Comparison of ENCODE assay signal across 12 cellular contexts in the genomic region with DNA sequence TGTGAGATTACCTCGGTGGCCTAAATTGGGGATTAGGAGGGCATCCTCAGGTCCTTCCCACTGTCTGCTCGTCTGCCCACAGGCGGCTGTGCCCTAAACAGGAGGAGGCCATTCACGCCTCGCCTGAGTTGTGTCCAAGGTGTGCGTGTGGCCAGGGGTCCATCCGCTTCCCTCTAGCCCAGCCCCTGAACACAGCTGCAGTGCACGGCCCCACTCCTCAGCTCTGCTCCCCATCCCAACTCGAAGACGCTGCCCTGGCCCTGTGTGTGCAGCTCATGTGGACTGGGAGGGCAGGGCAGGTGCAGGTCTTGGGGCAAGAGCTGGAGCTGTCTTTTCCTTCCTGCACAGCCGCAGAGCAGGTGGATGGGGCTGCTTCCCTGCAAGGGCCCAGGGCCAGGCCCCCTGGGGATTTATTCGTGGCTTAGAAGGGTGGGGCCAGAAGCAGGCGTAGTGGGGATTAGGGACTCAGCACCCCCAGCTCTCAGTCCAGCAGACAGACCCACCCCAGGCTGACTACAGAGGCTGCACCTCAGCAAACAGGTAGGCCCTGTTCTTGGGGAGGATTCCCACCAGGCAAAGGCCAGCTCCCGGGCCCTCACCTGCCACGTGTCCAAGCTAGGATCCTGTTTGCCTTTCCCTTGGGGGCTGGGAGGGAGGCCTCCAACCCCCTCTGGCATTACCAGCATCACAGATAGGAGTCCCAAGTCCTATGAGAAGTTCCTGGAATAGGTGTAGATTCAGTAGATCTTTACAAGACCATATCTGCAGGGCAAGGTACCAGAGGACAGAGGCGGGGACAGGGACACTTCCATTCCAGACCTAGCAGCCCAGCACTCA. TPM values are rescaled to one million over a fixed set of nuclear protein-coding genes. Genes with fewer than 3 reads are reported as not detected.
DNase-seq lines count a peak whose midpoint lies in the region; ATAC-seq and TF ChIP-seq lines count a peak whose summit lies in the region.
"Had no signal": no experiment of that assay in that cellular context is flagged by ENCODE, and none has a peak within 500 bp of the region (broad histone marks: within the 10 kb centered on the region; RNA-seq: fewer than 3 reads in every experiment).

No MANE protein-coding gene starts in this region.

- intact Hi-C loops in CD4-positive, alpha-beta T cell (cut with DNase I, micrococcal nuclease), result loop anchor here in 1 of 2 experiments (10.0 kb wide), 1 partner anchor 1360 kb away; a partner anchor contains a TSS
- intact Hi-C loops in naive thymus-derived CD4-positive, alpha-beta T cell (cut with micrococcal nuclease), result loop anchor here in 1 of 2 donors (5.0 to 10.0 kb wide), 2 partner anchors 1200 to 1737 kb away; a partner anchor contains a TSS
- intact Hi-C loops in prostate gland (cut with DNase I), result loop anchor here (5.0 to 10.0 kb wide), 2 partner anchors 37 to 130 kb away; a partner anchor contains a TSS

- WGBS in prostate gland, result 79% methylated on average over 16 of the region's 16 CpGs

- H3K4me1 ChIP-seq in naive thymus-derived CD4-positive, alpha-beta T cell (ENCODE audit: control insufficient read depth in 2 of 2, insufficient read depth in 2 of 2, low read length in 2 of 2), result peaks cover 32 to 45% of the 10 kb centered on the region in 2 donors
- H3K4me1 ChIP-seq in prostate gland (replicated peaks), result peaks cover 9% of the 10 kb centered on the region

- H3K27me3 ChIP-seq in CD4-positive, alpha-beta T cell (ENCODE audit: control insufficient read depth, insufficient read depth, low read length), result no peaks in the 10 kb centered on the region
- no peaks in the 10 kb centered on the region for H3K27me3 ChIP-seq in naive thymus-derived CD4-positive, alpha-beta T cell (ENCODE audit: control insufficient read depth in 2 of 2, insufficient read depth in 2 of 2, low read length in 2 of 2)
- H3K27me3 ChIP-seq in prostate gland (replicated peaks; ENCODE audit: insufficient read depth), result no peaks in the 10 kb centered on the region

- peaks cover 42% of the 10 kb centered on the region for H3K36me3 Mint-ChIP-seq in CD4-positive, alpha-beta T cell (ENCODE audit: low read depth)
- peaks cover 62% of the 10 kb centered on the region for H3K36me3 Mint-ChIP-seq in activated T-helper 17 cell treated with anti-CD3 and anti-CD28 coated beads, Interleukin-2, amount 50 U/mL, for 72 hours (ENCODE audit: low read depth)
- H3K36me3 Mint-ChIP-seq in naive thymus-derived CD4-positive, alpha-beta T cell, result peaks cover 0 to 11% (median 0%) of the 10 kb centered on the region in 5 donors

- no peak for TF ChIP-seq CTCF in CD4-positive, alpha-beta T cell (IDR thresholded peaks at IDR 0.05)
- TF ChIP-seq CTCF in GM10248 (IDR thresholded peaks at IDR 0.05; ENCODE audit: control extremely low read depth, extremely low read depth, low read depth, missing control alignments) (no peak), prostate gland (IDR thresholded peaks at IDR 0.05) (no peak)

- peaks cover 0 to 58% (median 8%) of the 10 kb centered on the region in 3 experiments for H3K36me3 ChIP-seq in naive thymus-derived CD4-positive, alpha-beta T cell (ENCODE audit: control insufficient read depth in 2 of 3, insufficient read depth in 3 of 3, low read length in 3 of 3)
- H3K36me3 ChIP-seq in prostate gland, result no peaks in the 10 kb centered on the region

- peak overlapping the region; percentile 70 for H3K4me3 Mint-ChIP-seq in CD4-positive, alpha-beta T cell
- peak overlapping the region; percentile 98 for H3K4me3 Mint-ChIP-seq in activated T-helper 17 cell treated with anti-CD3 and anti-CD28 coated beads, Interleukin-2, amount 50 U/mL, for 72 hours
- H3K4me3 Mint-ChIP-seq in naive thymus-derived CD4-positive, alpha-beta T cell, result peak overlapping the region in 6 of 10 donors; percentile 49 to 96 (median 90)
- H3K4me3 Mint-ChIP-seq: CD14-positive monocyte had no signal

- POLR2A ChIA-PET in CD4-positive, alpha-beta T cell (lab: Charles Lee), result interaction anchor here (0.9 to 3.9 kb wide), 4 partner anchors 10 to 21 kb away, joined by 3 to 33 read pairs (median 4); a partner anchor contains a TSS
- POLR2A ChIA-PET in GM10248 (lab: Yijun Ruan, JAX), result no interaction called here
- POLR2A ChIA-PET in naive thymus-derived CD4-positive, alpha-beta T cell (lab: Charles Lee), result interaction anchor here (0.7 to 3.0 kb wide), 5 partner anchors 21 to 63 kb away, joined by 3 to 29 read pairs (median 3); a partner anchor contains a TSS

- CTCF ChIA-PET in CD4-positive, alpha-beta T cell (lab: Charles Lee), result interaction anchor here (1.7 kb wide), 1 partner anchor 21 kb away, joined by 3 read pairs; a partner anchor contains a TSS
- CTCF ChIA-PET in GM10248 (lab: Yijun Ruan, JAX), result interaction anchor here (2.0 to 4.9 kb wide), 2 partner anchors 10 to 21 kb away, joined by 5 to 41 read pairs; a partner anchor contains a TSS
- CTCF ChIA-PET in naive thymus-derived CD4-positive, alpha-beta T cell (lab: Charles Lee), result interaction anchor here (1.1 to 2.6 kb wide), 3 partner anchors 18 to 23 kb away, joined by 3 to 8 read pairs (median 3); a partner anchor contains a TSS

- peak in 1 of 10 experiments; percentile 30 for DNase-seq in CD4-positive, alpha-beta T cell
- peak; percentile 10 for DNase-seq in GM10248 (ENCODE audit: extremely low spot score)
- no peak for DNase-seq in naive thymus-derived CD4-positive, alpha-beta T cell
- no peak for DNase-seq in prostate gland (ENCODE audit: low spot score)
- DNase-seq in globus pallidus (ENCODE audit: low spot score), result no peak
- DNase-seq: activated CD4-positive, CD25-positive, alpha-beta regulatory T cell; kidney glomerular epithelial cell had no signal

- H3K4me3 ChIP-seq in naive thymus-derived CD4-positive, alpha-beta T cell (ENCODE audit: low read length), result no peak overlapping the region
- no peak overlapping the region for H3K4me3 ChIP-seq in prostate gland

- no peaks in the 10 kb centered on the region for H3K9me3 Mint-ChIP-seq in CD4-positive, alpha-beta T cell
- no peaks in the 10 kb centered on the region for H3K9me3 Mint-ChIP-seq in activated T-helper 17 cell treated with anti-CD3 and anti-CD28 coated beads, Interleukin-2, amount 50 U/mL, for 72 hours
- peaks cover 0 to 5% (median 0%) of the 10 kb centered on the region in 11 donors for H3K9me3 Mint-ChIP-seq in naive thymus-derived CD4-positive, alpha-beta T cell
- H3K9me3 Mint-ChIP-seq: CD14-positive monocyte had no signal

- H3K27me3 Mint-ChIP-seq in CD4-positive, alpha-beta T cell, result no peaks in the 10 kb centered on the region
- no peaks in the 10 kb centered on the region for H3K27me3 Mint-ChIP-seq in activated T-helper 17 cell treated with anti-CD3 and anti-CD28 coated beads, Interleukin-2, amount 50 U/mL, for 72 hours
- H3K27me3 Mint-ChIP-seq in naive thymus-derived CD4-positive, alpha-beta T cell, result no peaks in the 10 kb centered on the region

- no peak for TF ChIP-seq POLR2A in prostate gland (IDR thresholded peaks at IDR 0.05)

- no peak overlapping the region for H3K27ac ChIP-seq in CD4-positive, alpha-beta T cell (ENCODE audit: low read depth, low read length)
- no peak overlapping the region for H3K27ac ChIP-seq in naive thymus-derived CD4-positive, alpha-beta T cell (ENCODE audit: low read depth, low read length)
- H3K27ac ChIP-seq in prostate gland, result no peak overlapping the region

- peaks cover 44% of the 10 kb centered on the region for H3K4me1 Mint-ChIP-seq in CD4-positive, alpha-beta T cell (ENCODE audit: low read depth)
- H3K4me1 Mint-ChIP-seq in activated T-helper 17 cell treated with anti-CD3 and anti-CD28 coated beads, Interleukin-2, amount 50 U/mL, for 72 hours, result peaks cover 14% of the 10 kb centered on the region
- peaks cover 23 to 47% (median 31%) of the 10 kb centered on the region in 7 donors for H3K4me1 Mint-ChIP-seq in naive thymus-derived CD4-positive, alpha-beta T cell

- no peaks in the 10 kb centered on the region for H3K9me3 ChIP-seq in CD4-positive, alpha-beta T cell (ENCODE audit: control insufficient read depth, low read length)
- H3K9me3 ChIP-seq in naive thymus-derived CD4-positive, alpha-beta T cell (ENCODE audit: control insufficient read depth in 2 of 3, low read length in 3 of 3), result no peaks in the 10 kb centered on the region
- H3K9me3 ChIP-seq in prostate gland, result no peaks in the 10 kb centered on the region

- H3K27ac Mint-ChIP-seq in CD4-positive, alpha-beta T cell, result peak overlapping the region; percentile 71
- no peak overlapping the region for H3K27ac Mint-ChIP-seq in activated T-helper 17 cell treated with anti-CD3 and anti-CD28 coated beads, Interleukin-2, amount 50 U/mL, for 72 hours
- H3K27ac Mint-ChIP-seq in naive thymus-derived CD4-positive, alpha-beta T cell, result peak overlapping the region in 2 of 9 donors; percentile 88 to 99

- ATAC-seq in CD4-positive, alpha-beta T cell (ENCODE audit: poor library complexity), result no peak
- no peak for ATAC-seq in activated T-helper 17 cell treated with anti-CD3 and anti-CD28 coated beads, Interleukin-2, amount 50 U/mL, for 72 hours (replicated peaks)
- ATAC-seq in naive thymus-derived CD4-positive, alpha-beta T cell, result no peak
- ATAC-seq in HG03439 (IDR thresholded peaks at IDR 0.05; ENCODE audit: unreplicated experiment), result no peak
- no peak for ATAC-seq in HG02981 (IDR thresholded peaks at IDR 0.05; ENCODE audit: unreplicated experiment)
- ATAC-seq: sciatic nerve had no signal

RNA-seq across cellular contexts. Expression of a gene that starts 4.4 kb away (rescaled TPM):
- total RNA-seq in CD4-positive, alpha-beta T cell, result 100 to 1,000 TPM; 373 to 378 TPM
- 100 to 1,000 TPM; 284 to 285 TPM for total RNA-seq in activated T-helper 17 cell treated with anti-CD3 and anti-CD28 coated beads, Interleukin-2, amount 50 U/mL, for 72 hours
- 100 to 1,000 TPM; 145 to 309 (median 279) TPM for total RNA-seq in naive thymus-derived CD4-positive, alpha-beta T cell
- polyA plus RNA-seq in naive thymus-derived CD4-positive, alpha-beta T cell, result 100 to 1,000 TPM; 278 to 315 TPM
- 100 to 1,000 TPM; 250 to 458 TPM for total RNA-seq in prostate gland

RNA-seq across cellular contexts. Expression of a gene that starts 5.3 kb away (rescaled TPM):
- total RNA-seq in CD4-positive, alpha-beta T cell, result 1 to 10 TPM; 2.1 to 2.4 TPM
- total RNA-seq in activated T-helper 17 cell treated with anti-CD3 and anti-CD28 coated beads, Interleukin-2, amount 50 U/mL, for 72 hours, result under 1 TPM; 0.43 to 0.61 TPM
- 1 to 10 TPM in 2 of 5 experiments, under 1 TPM in 3; 0.70 to 3.3 (median 0.94) TPM for total RNA-seq in naive thymus-derived CD4-positive, alpha-beta T cell
- not detected for polyA plus RNA-seq in naive thymus-derived CD4-positive, alpha-beta T cell
- total RNA-seq in prostate gland, result 1 to 10 TPM; 1.9 to 4.1 TPM
- polyA plus RNA-seq: CD14-positive monocyte had no signal

RNA-seq across cellular contexts. Expression of a gene that starts 21.2 kb away (rescaled TPM):
- total RNA-seq in CD4-positive, alpha-beta T cell, result 10 to 100 TPM; 19.7 to 19.9 TPM
- 1 to 10 TPM; 6.6 to 8.8 TPM for total RNA-seq in activated T-helper 17 cell treated with anti-CD3 and anti-CD28 coated beads, Interleukin-2, amount 50 U/mL, for 72 hours
- total RNA-seq in naive thymus-derived CD4-positive, alpha-beta T cell, result 10 to 100 TPM in 4 of 5 experiments, 1 to 10 TPM in 1; 9.3 to 17.1 (median 10.9) TPM
- polyA plus RNA-seq in naive thymus-derived CD4-positive, alpha-beta T cell, result 1 to 10 TPM; 5.4 to 5.6 TPM
- 10 to 100 TPM in 1 of 2 donors, 1 to 10 TPM in 1; 5.6 to 17.4 TPM for total RNA-seq in prostate gland

RNA-seq across cellular contexts. Expression of a gene that starts 35.3 kb away (rescaled TPM):
- 100 to 1,000 TPM; 120 to 128 TPM for total RNA-seq in CD4-positive, alpha-beta T cell
- total RNA-seq in activated T-helper 17 cell treated with anti-CD3 and anti-CD28 coated beads, Interleukin-2, amount 50 U/mL, for 72 hours, result 10 to 100 TPM; 42.3 to 48.6 TPM
- total RNA-seq in naive thymus-derived CD4-positive, alpha-beta T cell, result 10 to 100 TPM; 34.3 to 79.3 (median 65.2) TPM
- 100 to 1,000 TPM; 132 to 149 TPM for polyA plus RNA-seq in naive thymus-derived CD4-positive, alpha-beta T cell
- 100 to 1,000 TPM; 120 to 136 TPM for total RNA-seq in prostate gland

RNA-seq across cellular contexts. Expression of a gene that starts 41.3 kb away (rescaled TPM):
- 10 to 100 TPM; 36.6 to 40.3 TPM for total RNA-seq in CD4-positive, alpha-beta T cell
- total RNA-seq in activated T-helper 17 cell treated with anti-CD3 and anti-CD28 coated beads, Interleukin-2, amount 50 U/mL, for 72 hours, result 10 to 100 TPM; 18.3 TPM
- total RNA-seq in naive thymus-derived CD4-positive, alpha-beta T cell, result 10 to 100 TPM; 16.8 to 31.8 (median 27.8) TPM
- polyA plus RNA-seq in naive thymus-derived CD4-positive, alpha-beta T cell, result 10 to 100 TPM; 21.9 to 33.0 TPM
- total RNA-seq in prostate gland, result 10 to 100 TPM; 23.5 TPM
